ENCODE assay signal across 1 cellular context in genomic region chr2:69116438-69116837, GRCh38.
TF ChIP-seq lines count a peak whose summit lies in the region.

No MANE protein-coding gene starts in this region.

TF ChIP-seq in HepG2, 621 proteins besides CTCF, POLR2A, EP300 and RAD21 (continued from another document):
- TF ChIP-seq ISL2 (CRISPR knock-in tag; IDR thresholded peaks at IDR 0.05) (no peak), ZNF34 (CRISPR knock-in tag; IDR thresholded peaks at IDR 0.05; ENCODE audit: borderline replicate concordance) (no peak)
- TF ChIP-seq, protein P1, sequence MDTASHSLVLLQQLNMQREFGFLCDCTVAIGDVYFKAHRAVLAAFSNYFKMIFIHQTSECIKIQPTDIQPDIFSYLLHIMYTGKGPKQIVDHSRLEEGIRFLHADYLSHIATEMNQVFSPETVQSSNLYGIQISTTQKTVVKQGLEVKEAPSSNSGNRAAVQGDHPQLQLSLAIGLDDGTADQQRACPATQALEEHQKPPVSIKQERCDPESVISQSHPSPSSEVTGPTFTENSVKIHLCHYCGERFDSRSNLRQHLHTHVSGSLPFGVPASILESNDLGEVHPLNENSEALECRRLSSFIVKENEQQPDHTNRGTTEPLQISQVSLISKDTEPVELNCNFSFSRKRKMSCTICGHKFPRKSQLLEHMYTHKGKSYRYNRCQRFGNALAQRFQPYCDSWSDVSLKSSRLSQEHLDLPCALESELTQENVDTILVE (CRISPR knock-in tag; IDR thresholded peaks at IDR 0.05): no peak
